Comparison of ENCODE assay signal across 8 cellular contexts in the genomic region with DNA sequence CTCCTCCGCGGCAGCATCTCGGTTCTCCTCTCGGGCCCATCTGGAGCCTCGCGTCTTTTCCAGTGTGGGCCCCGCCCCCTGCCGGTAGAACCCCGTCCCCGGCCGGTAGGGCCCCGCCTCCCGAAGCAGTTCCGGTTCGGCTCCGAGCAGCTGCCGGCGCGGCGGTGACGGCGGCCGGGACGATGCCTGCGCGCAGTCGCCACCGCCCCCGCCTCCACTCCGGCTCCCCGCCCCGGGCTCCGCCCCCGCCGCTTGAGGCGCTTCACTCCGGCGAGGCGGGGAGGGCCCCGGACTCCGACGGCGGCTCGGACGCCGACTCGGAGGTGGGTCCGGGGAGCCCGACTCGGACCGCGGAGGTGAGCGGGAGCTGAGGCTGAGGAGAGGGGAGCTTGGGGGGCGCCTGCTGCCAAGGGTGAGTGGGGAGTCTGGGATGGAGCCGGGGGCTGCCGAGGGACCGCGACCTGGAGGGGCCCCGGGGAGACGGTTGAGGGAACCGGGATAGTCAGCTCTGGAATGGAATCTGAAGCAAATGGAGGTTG. TPM values are rescaled to one million over a fixed set of nuclear protein-coding genes. Genes with fewer than 3 reads are reported as not detected.
A peak's percentile ranks its signal among the peaks of the same experiment; 100 is the strongest.
DNase-seq lines count a peak whose midpoint lies in the region; ATAC-seq and TF ChIP-seq lines count a peak whose summit lies in the region.

A gene (plus strand): TSS at position 290 of the 539 bp plus-strand sequence. CDS start 38,873 bp downstream, outside the sequence.

- peak within 1 kb of the TSS; percentile 70; the same call in 2 of the 3 replicates for H2BK15ac ChIP-seq in IMR-90 (ENCODE audit: low read depth, low read length)

- H3K18ac ChIP-seq in IMR-90 (ENCODE audit: low read depth, low read length) = peak within 1 kb of the TSS; percentile 88

- peak; percentile 94 to 97 (median 95) for DNase-seq in CD8-positive, alpha-beta memory T cell
- DNase-seq in GM20000 (ENCODE audit: low spot score) (peak; percentile 99), IMR-90 (peak; percentile 95), RKO (ENCODE audit: low spot score) (peak; percentile 94), fibroblast of gingiva (ENCODE audit: low read depth) (peak; percentile 96)
- DNase-seq in activated T-helper 1 cell treated with anti-CD3 and anti-CD28 coated beads, Interleukin-2, amount 50 U/mL, for 16 hours (ENCODE audit: low read depth in 1 of 2, low spot score in 1 of 2) = peak; percentile 90 to 92
- DNase-seq in naive thymus-derived CD4-positive, alpha-beta T cell = peak; percentile 90 to 98 (median 94)
- peak; percentile 94 to 98 for DNase-seq in stimulated activated effector memory CD8-positive, alpha-beta T cell treated with anti-CD3 and anti-CD28 coated beads, Interleukin-12 subunit alpha, Interleukin-12 subunit beta, amount 100 ng/mL, for 72 hours (ENCODE audit: low spot score in 2 of 2)

- no peak for TF ChIP-seq RAD21 in IMR-90 (IDR thresholded peaks at IDR 0.05; ENCODE audit: low read length)

- peak within 1 kb of the TSS; percentile 96 for H3K4me2 ChIP-seq in IMR-90 (ENCODE audit: low read depth, low read length)

- intact Hi-C loops in IMR-90 (cut with micrococcal nuclease) = loop anchor here (5.0 kb wide), 3 partner anchors 71 to 286 kb away; a partner anchor contains a TSS
- intact Hi-C loops in naive thymus-derived CD4-positive, alpha-beta T cell (cut with micrococcal nuclease) = loop anchor here (1.0 to 10.0 kb wide), 17 partner anchors 36 to 1754 kb away; a partner anchor contains a TSS

- CTCF ChIA-PET in CD8-positive, alpha-beta memory T cell (lab: Charles Lee) = interaction anchor here (1.1 to 1.5 kb wide), 4 partner anchors 12 to 98 kb away, joined by 3 to 5 read pairs (median 4); no protein-coding TSS in a partner anchor
- CTCF ChIA-PET in IMR-90 (lab: Yijun Ruan, JAX) = interaction anchor here (0.7 to 1.3 kb wide), 2 partner anchors 120 to 255 kb away, joined by 3 to 4 read pairs; no protein-coding TSS in a partner anchor
- CTCF ChIA-PET in naive thymus-derived CD4-positive, alpha-beta T cell (lab: Charles Lee) = interaction anchor here (1.1 to 1.5 kb wide), 2 partner anchors 77 to 125 kb away, joined by 4 to 5 read pairs; a partner anchor contains a TSS

- H2AFZ ChIP-seq in IMR-90 (replicated peaks; ENCODE audit: low read length, poor library complexity) = peak within 1 kb of the TSS; percentile 98

- peaks cover 0 to 20% (median 2%) of the 10 kb centered on the region in 3 donors for H3K36me3 Mint-ChIP-seq in CD8-positive, alpha-beta memory T cell
- H3K36me3 Mint-ChIP-seq in naive thymus-derived CD4-positive, alpha-beta T cell = peaks cover 0 to 2% (median 0%) of the 10 kb centered on the region in 5 donors
- peaks cover 7% of the 10 kb centered on the region for H3K36me3 Mint-ChIP-seq in stimulated activated effector memory CD8-positive, alpha-beta T cell treated with anti-CD3 and anti-CD28 coated beads, Interleukin-12 subunit alpha, Interleukin-12 subunit beta, amount 100 ng/mL, for 72 hours

- no peaks in the 10 kb centered on the region for H3K27me3 Mint-ChIP-seq in CD8-positive, alpha-beta memory T cell
- no peaks in the 10 kb centered on the region for H3K27me3 Mint-ChIP-seq in naive thymus-derived CD4-positive, alpha-beta T cell

- peaks cover 50 to 60% (median 57%) of the 10 kb centered on the region in 3 donors for H3K4me1 Mint-ChIP-seq in CD8-positive, alpha-beta memory T cell
- peaks cover 33 to 66% (median 62%) of the 10 kb centered on the region in 7 donors for H3K4me1 Mint-ChIP-seq in naive thymus-derived CD4-positive, alpha-beta T cell
- peaks cover 55% of the 10 kb centered on the region for H3K4me1 Mint-ChIP-seq in stimulated activated effector memory CD8-positive, alpha-beta T cell treated with anti-CD3 and anti-CD28 coated beads, Interleukin-12 subunit alpha, Interleukin-12 subunit beta, amount 100 ng/mL, for 72 hours

- H2AK5ac ChIP-seq in IMR-90 (ENCODE audit: low read depth, low read length) = peak within 1 kb of the TSS; percentile 84

- peak within 1 kb of the TSS; percentile 98 for H2AK9ac ChIP-seq in IMR-90 (replicated peaks; ENCODE audit: low read depth, low read length, poor library complexity)

- TF ChIP-seq POLR2A in IMR-90 (IDR thresholded peaks at IDR 0.05; ENCODE audit: low read depth, low read length) = peak; percentile 90

- H3K9me3 Mint-ChIP-seq in CD8-positive, alpha-beta memory T cell = no peaks in the 10 kb centered on the region
- no peaks in the 10 kb centered on the region for H3K9me3 Mint-ChIP-seq in naive thymus-derived CD4-positive, alpha-beta T cell
- H3K9me3 Mint-ChIP-seq in stimulated activated effector memory CD8-positive, alpha-beta T cell treated with anti-CD3 and anti-CD28 coated beads, Interleukin-12 subunit alpha, Interleukin-12 subunit beta, amount 100 ng/mL, for 72 hours = no peaks in the 10 kb centered on the region

- H3K9ac ChIP-seq in IMR-90 (ENCODE audit: low read depth, low read length) = peak within 1 kb of the TSS; percentile 97

- H3K27ac ChIP-seq in CD8-positive, alpha-beta memory T cell (ENCODE audit: low read depth, low read length) = peak within 1 kb of the TSS; percentile 93
- H3K27ac ChIP-seq in IMR-90 (ENCODE audit: insufficient read depth, low read length) = peak within 1 kb of the TSS; percentile 96
- H3K27ac ChIP-seq in naive thymus-derived CD4-positive, alpha-beta T cell (ENCODE audit: low read depth, low read length) = peak within 1 kb of the TSS; percentile 89

- H4K20me1 ChIP-seq in IMR-90 (ENCODE audit: insufficient read depth, low read length) = peaks cover 33% of the 10 kb centered on the region

- H3K27ac Mint-ChIP-seq in CD8-positive, alpha-beta memory T cell = peak within 1 kb of the TSS; percentile 89 to 99 (median 95)
- H3K27ac Mint-ChIP-seq in naive thymus-derived CD4-positive, alpha-beta T cell = peak within 1 kb of the TSS; percentile 86 to 98 (median 94)
- H3K27ac Mint-ChIP-seq in stimulated activated effector memory CD8-positive, alpha-beta T cell treated with anti-CD3 and anti-CD28 coated beads, Interleukin-12 subunit alpha, Interleukin-12 subunit beta, amount 100 ng/mL, for 72 hours = peak within 1 kb of the TSS; percentile 95

- H2BK120ac ChIP-seq in IMR-90 (ENCODE audit: low read depth, low read length) = peak within 1 kb of the TSS; percentile 36; the same call in 1 of the 2 replicates

- peak within 1 kb of the TSS; percentile 83 for H3K56ac ChIP-seq in IMR-90 (ENCODE audit: extremely low read depth, insufficient read depth, low read length)

- POLR2A ChIA-PET in CD8-positive, alpha-beta memory T cell (lab: Charles Lee) = interaction anchor here (0.9 to 3.2 kb wide), 2 partner anchors 55 to 99 kb away, joined by 3 to 23 read pairs; a partner anchor contains a TSS
- POLR2A ChIA-PET in IMR-90 (lab: Charles Lee; ENCODE audit: unreplicated experiment) = interaction anchor here (1.0 kb wide), 1 partner anchor 100 kb away, joined by 5 read pairs; no protein-coding TSS in a partner anchor
- POLR2A ChIA-PET in naive thymus-derived CD4-positive, alpha-beta T cell (lab: Charles Lee) = interaction anchor here (0.6 to 5.0 kb wide), 12 partner anchors 9 to 1339 kb away, joined by 3 to 28 read pairs (median 4); a partner anchor contains a TSS

- dilution Hi-C loops in IMR-90 (cut with HindIII; ENCODE audit: low sequenced_read_pairs, unreplicated experiment) = no loop called here

- TF ChIP-seq CTCF in GM20000 (IDR thresholded peaks at IDR 0.05; ENCODE audit: extremely low read depth, missing control alignments) = no peak
- TF ChIP-seq CTCF in IMR-90 (conservative IDR thresholded peaks at IDR 0.05; ENCODE audit: low read depth, low read length) = no peak

- peak within 1 kb of the TSS; percentile 90 for H4K91ac ChIP-seq in IMR-90 (ENCODE audit: insufficient read depth, low read depth, low read length)

- peak within 1 kb of the TSS; percentile 85 for H4K5ac ChIP-seq in IMR-90 (ENCODE audit: low read depth, low read length)

- peaks cover 37% of the 10 kb centered on the region for H3K4me1 ChIP-seq in CD8-positive, alpha-beta memory T cell (ENCODE audit: insufficient read depth, low read length)
- H3K4me1 ChIP-seq in IMR-90 (ENCODE audit: control insufficient read depth, insufficient read depth, low read length) = peaks cover 2% of the 10 kb centered on the region; the same call in 1 of the 2 replicates
- H3K4me1 ChIP-seq in naive thymus-derived CD4-positive, alpha-beta T cell (ENCODE audit: control insufficient read depth in 2 of 2, insufficient read depth in 2 of 2, low read length in 2 of 2) = peaks cover 14 to 16% of the 10 kb centered on the region in 2 donors

- peak within 1 kb of the TSS; percentile 99 for H3K23ac ChIP-seq in IMR-90 (ENCODE audit: low read depth, low read length)

- in situ Hi-C loops in IMR-90 (cut with MboI; ENCODE audit: low sequenced_read_pairs) = loop anchor here (5.0 kb wide), 1 partner anchor 121 kb away; no protein-coding TSS in a partner anchor

- peaks cover 4 to 36% of the 10 kb centered on the region in 2 experiments; a peak in 3 of 4 replicates for H3K79me1 ChIP-seq in IMR-90 (ENCODE audit: low read depth in 1 of 2, low read length in 2 of 2)

- peak within 1 kb of the TSS; percentile 97 to 98 for H4K8ac ChIP-seq in IMR-90 (ENCODE audit: low read depth in 2 of 2, low read length in 2 of 2)

- peak within 1 kb of the TSS; percentile 84 to 99 (median 90) for H3K4me3 Mint-ChIP-seq in CD8-positive, alpha-beta memory T cell
- peak within 1 kb of the TSS; percentile 81 to 98 (median 90) for H3K4me3 Mint-ChIP-seq in naive thymus-derived CD4-positive, alpha-beta T cell
- H3K4me3 Mint-ChIP-seq in stimulated activated effector memory CD8-positive, alpha-beta T cell treated with anti-CD3 and anti-CD28 coated beads, Interleukin-12 subunit alpha, Interleukin-12 subunit beta, amount 100 ng/mL, for 72 hours = peak within 1 kb of the TSS; percentile 93

- H3K9me3 ChIP-seq in CD8-positive, alpha-beta memory T cell (ENCODE audit: low read length) = no peaks in the 10 kb centered on the region
- H3K9me3 ChIP-seq in IMR-90 (ENCODE audit: control insufficient read depth, insufficient read depth, low read length) = no peaks in the 10 kb centered on the region
- H3K9me3 ChIP-seq in naive thymus-derived CD4-positive, alpha-beta T cell (ENCODE audit: control insufficient read depth in 2 of 3, low read length in 3 of 3) = no peaks in the 10 kb centered on the region

- H2BK20ac ChIP-seq in IMR-90 (ENCODE audit: low read depth, low read length) = no peak within 1 kb of the TSS

- H3K9me1 ChIP-seq in IMR-90 (ENCODE audit: insufficient read depth, low read length) = peaks cover 13% of the 10 kb centered on the region

- 0% methylated on average over 13 of the region's 61 CpGs; no CpG with 5 or more reads in 1 of the 2 experiments for WGBS in IMR-90 (ENCODE audit: extremely low coverage in 2 of 2, insufficient read length in 1 of 2), 2 experiments

- peak; percentile 91 for ATAC-seq in IMR-90 (ENCODE audit: low read depth)
- peak; percentile 92 for ATAC-seq in naive thymus-derived CD4-positive, alpha-beta T cell
- ATAC-seq in stimulated activated effector memory CD8-positive, alpha-beta T cell treated with anti-CD3 and anti-CD28 coated beads, Interleukin-12 subunit alpha, Interleukin-12 subunit beta, amount 100 ng/mL, for 72 hours = peak; percentile 90

- H3K4ac ChIP-seq in IMR-90 (ENCODE audit: low read depth, low read length) = peak within 1 kb of the TSS; percentile 91

- no peaks in the 10 kb centered on the region for H3K27me3 ChIP-seq in CD8-positive, alpha-beta memory T cell (ENCODE audit: insufficient read depth, low read length, poor library complexity, severe bottlenecking)
- no peaks in the 10 kb centered on the region for H3K27me3 ChIP-seq in IMR-90 (ENCODE audit: control insufficient read depth, insufficient read depth, low read length)
- H3K27me3 ChIP-seq in naive thymus-derived CD4-positive, alpha-beta T cell (ENCODE audit: control insufficient read depth in 2 of 2, insufficient read depth in 2 of 2, low read length in 2 of 2) = no peaks in the 10 kb centered on the region

- no TSS peak for BruUV-seq in IMR-90 (replicated peaks; lab: Mats Ljungman, UMichigan)

- peak within 1 kb of the TSS; percentile 89 for H2BK5ac ChIP-seq in IMR-90 (ENCODE audit: low read depth, low read length, poor library complexity, severe bottlenecking)

- H3K14ac ChIP-seq in IMR-90 (replicated peaks; ENCODE audit: low read depth, low read length) = peak within 1 kb of the TSS; percentile 78

- H3K36me3 ChIP-seq in CD8-positive, alpha-beta memory T cell (ENCODE audit: insufficient read depth, low read length) = no peaks in the 10 kb centered on the region
- no peaks in the 10 kb centered on the region for H3K36me3 ChIP-seq in IMR-90 (ENCODE audit: control insufficient read depth, insufficient read depth, low read length)
- no peaks in the 10 kb centered on the region for H3K36me3 ChIP-seq in naive thymus-derived CD4-positive, alpha-beta T cell (ENCODE audit: control insufficient read depth in 2 of 3, insufficient read depth in 3 of 3, low read length in 3 of 3)

- peak within 1 kb of the TSS; percentile 90 for H3K4me3 ChIP-seq in CD8-positive, alpha-beta memory T cell (ENCODE audit: low read length)
- H3K4me3 ChIP-seq in IMR-90 (ENCODE audit: insufficient read depth, low read depth, low read length) = peak within 1 kb of the TSS; percentile 98
- H3K4me3 ChIP-seq in naive thymus-derived CD4-positive, alpha-beta T cell (ENCODE audit: low read length) = peak within 1 kb of the TSS; percentile 90

RNA-seq across cellular contexts. Expression of the gene that starts here (rescaled TPM):
- 10 to 100 TPM; 15.0 to 16.4 TPM for total RNA-seq in CD8-positive, alpha-beta memory T cell
- polyA plus RNA-seq in CD8-positive, alpha-beta memory T cell = 5.9 TPM
- total RNA-seq in IMR-90 (2012; rRNA removed) = 28.7 and 34.2 TPM in 2 replicates
- polyA plus RNA-seq in IMR-90 (2012; rRNA removed) = 8.6 and 10.1 TPM in 2 replicates
- 3.7 and 5.3 TPM in 2 replicates for polyA plus RNA-seq in IMR-90 (2012; cell fraction: cytosol; rRNA removed)
- polyA plus RNA-seq in IMR-90 (2012; cell fraction: nucleus; rRNA removed; ENCODE audit: low replicate concordance) = 2.2 and 12.3 TPM in 2 replicates
- total RNA-seq in naive thymus-derived CD4-positive, alpha-beta T cell = 10 to 100 TPM; 14.8 to 31.7 (median 17.5) TPM
- 1 to 10 TPM; 4.5 to 5.5 TPM for polyA plus RNA-seq in naive thymus-derived CD4-positive, alpha-beta T cell

Comparison
In these comparisons a context has a peak if more than half of its experiments do, and no peak if none do; other contexts are left out.
1. Peak in every context shown above with its lines: DNase-seq, ATAC-seq, H3K4me3 ChIP-seq and H3K27ac ChIP-seq.